In genomic region chr20:39082686-39083085, GRCh38 we compare ENCODE assay signal across 8 cellular contexts.
"Had no signal": no experiment of that assay in that cellular context is flagged by ENCODE, and none has a peak within 500 bp of the region (broad histone marks: within the 10 kb centered on the region; RNA-seq: fewer than 3 reads in every experiment).

No MANE protein-coding gene starts in this region.

- H3K9ac ChIP-seq: GM23248 had no signal

- H3K4me3 ChIP-seq: GM23248, HAP-1, K562 had no signal

- H3K4me1 ChIP-seq: HAP-1 had no signal

- H3K4me3 Mint-ChIP-seq: HFFc6 had no signal

- ATAC-seq: HCT116, K562 had no signal

- H3K9me3 Mint-ChIP-seq: HFFc6 had no signal

- H3K27ac ChIP-seq: GM23248 had no signal

- H3K27ac Mint-ChIP-seq: HFFc6 had no signal

- DNase-seq: GM23248, GOT3, H7, HFFc6, IMR-90 had no signal

- H2AFZ ChIP-seq: GM23248 had no signal

- H3K36me3 ChIP-seq: HAP-1 had no signal

- H3K9me3 ChIP-seq: HAP-1 had no signal
